26 cellular contexts compared by ENCODE assay signal in the genomic region with DNA sequence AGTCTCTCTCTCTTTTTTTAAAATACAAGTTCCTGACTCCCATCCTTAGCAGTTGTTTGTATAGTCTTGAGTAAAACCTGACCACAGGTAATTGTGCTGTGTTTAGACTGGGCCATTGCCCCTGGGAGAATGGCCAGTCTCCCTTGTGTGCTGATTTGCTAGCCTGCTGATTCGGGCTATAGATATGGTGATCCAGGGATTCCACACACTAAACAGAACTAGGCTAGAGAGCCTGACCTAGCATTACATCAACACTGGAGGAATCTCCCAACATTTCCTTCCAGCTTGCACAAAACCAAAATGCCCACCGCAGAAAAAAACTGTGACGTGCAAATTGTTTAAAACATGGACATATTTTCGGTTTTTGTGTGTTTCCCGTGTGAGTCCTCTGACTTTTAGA. TPM values are rescaled to one million over a fixed set of nuclear protein-coding genes. Genes with fewer than 3 reads are reported as not detected.
A peak's percentile ranks its signal among the peaks of the same experiment; 100 is the strongest.
DNase-seq lines count a peak whose midpoint lies in the region; ATAC-seq, FAIRE-seq and TF ChIP-seq lines count a peak whose summit lies in the region.
"Had no signal": no experiment of that assay in that cellular context is flagged by ENCODE, and none has a peak within 500 bp of the region (broad histone marks: within the 10 kb centered on the region; RNA-seq: fewer than 3 reads in every experiment).

No MANE protein-coding gene starts in this region.

- CTCF ChIA-PET in GM12878 (lab: Yijun Ruan, JAX), result interaction anchor here (0.6 kb wide), 1 partner anchor 354 kb away, joined by 3 read pairs; no protein-coding TSS in a partner anchor

- H3K79me2 ChIP-seq in GM12878 (ENCODE audit: control insufficient read depth, insufficient read depth, low read length), result peaks cover 16% of the 10 kb centered on the region

- no peak for TF ChIP-seq EP300 in GM12878 (IDR thresholded peaks at IDR 0.05; ENCODE audit: borderline replicate concordance in 1 of 2, control insufficient read depth in 1 of 2, low read depth in 2 of 2, low read length in 2 of 2)

- H3K4me3 ChIP-seq in right cardiac atrium (ENCODE audit: low read length) (peak overlapping the region; percentile 15), GM12878 (peak overlapping the region; percentile 10; the same call in 1 of the 2 replicates), iPS-20b (ENCODE audit: low read length) (peak overlapping the region; percentile 57), esophagus squamous epithelium (no peak overlapping the region)
- H3K4me3 ChIP-seq: A549, adrenal gland, BLaER1, lung, right atrium auricular region, suprapubic skin, vagina had no signal

- H3K36me3 ChIP-seq in GM12878 (ENCODE audit: control insufficient read depth in 2 of 2, insufficient read depth in 2 of 2, low read length in 1 of 2), result no peaks in the 10 kb centered on the region
- H3K36me3 ChIP-seq in iPS-20b (ENCODE audit: insufficient read depth, low read depth, low read length), result no peaks in the 10 kb centered on the region
- H3K36me3 ChIP-seq in esophagus squamous epithelium, result no peaks in the 10 kb centered on the region
- H3K36me3 ChIP-seq: adrenal gland, BLaER1, right atrium auricular region, suprapubic skin, vagina had no signal

- POLR2A ChIA-PET in GM12878 (lab: Charles Lee), result no interaction called here

- ATAC-seq in right cardiac atrium (no peak), left ventricle myocardium superior (no peak), GM12878 (no peak)
- no peak for ATAC-seq in stimulated activated effector memory CD8-positive, alpha-beta T cell treated with anti-CD3 and anti-CD28 coated beads, Interleukin-12 subunit alpha, Interleukin-12 subunit beta, amount 100 ng/mL, for 72 hours
- ATAC-seq: A549, PC-3 had no signal

- in situ Hi-C loops in GM12878 (cut with MboI), result loop anchor here (10.0 kb wide), 2 partner anchors 354 to 664 kb away; a partner anchor contains a TSS

- 48% methylated on average over 5 of the region's 5 CpGs for WGBS in right cardiac atrium
- 75% methylated on average over 5 of the region's 5 CpGs for WGBS in GM12878 (ENCODE audit: insufficient coverage, insufficient replicate concordance, low lambda C conversion rate, missing lambda C conversion rate)
- 75 to 85% methylated on average over 4 of the region's 5 CpGs for WGBS in esophagus squamous epithelium, 2 donors

- TF ChIP-seq POLR2A in GM12878 (IDR thresholded peaks at IDR 0.05; ENCODE audit: low read depth, low read length) (no peak), esophagus squamous epithelium (IDR thresholded peaks at IDR 0.05) (no peak)

- no peaks in the 10 kb centered on the region for H3K27me3 ChIP-seq in right cardiac atrium (ENCODE audit: control insufficient read depth, insufficient read depth)
- no peaks in the 10 kb centered on the region for H3K27me3 ChIP-seq in GM12878 (replicated peaks in 1 of 2; ENCODE audit: control insufficient read depth in 2 of 2, insufficient read depth in 2 of 2, low read length in 1 of 2)
- no peaks in the 10 kb centered on the region for H3K27me3 ChIP-seq in iPS-20b (ENCODE audit: insufficient read depth, low read length)
- H3K27me3 ChIP-seq in esophagus squamous epithelium, result no peaks in the 10 kb centered on the region
- H3K27me3 ChIP-seq: adrenal gland, right atrium auricular region, suprapubic skin, vagina had no signal

- peaks cover 46% of the 10 kb centered on the region for H3K4me1 Mint-ChIP-seq in stimulated activated effector memory CD8-positive, alpha-beta T cell treated with anti-CD3 and anti-CD28 coated beads, Interleukin-12 subunit alpha, Interleukin-12 subunit beta, amount 100 ng/mL, for 72 hours

- no peaks in the 10 kb centered on the region for H3K9me3 ChIP-seq in right cardiac atrium (ENCODE audit: control insufficient read depth, low read length)
- H3K9me3 ChIP-seq in GM12878 (replicated peaks; ENCODE audit: control insufficient read depth, insufficient read depth, low read length), result no peaks in the 10 kb centered on the region
- no peaks in the 10 kb centered on the region; the same call in 1 of the 2 replicates for H3K9me3 ChIP-seq in iPS-20b (ENCODE audit: insufficient read depth, low read depth, low read length)
- peaks cover 0 to 8% (median 0%) of the 10 kb centered on the region in 3 donors for H3K9me3 ChIP-seq in esophagus squamous epithelium
- H3K9me3 ChIP-seq: suprapubic skin had no signal

- RAD21 ChIA-PET in GM12878 (lab: Charles Lee; ENCODE audit: unreplicated experiment), result interaction anchor here (1.0 kb wide), 1 partner anchor 13 kb away, joined by 4 read pairs; no protein-coding TSS in a partner anchor

- H3K4me3 Mint-ChIP-seq in stimulated activated effector memory CD8-positive, alpha-beta T cell treated with anti-CD3 and anti-CD28 coated beads, Interleukin-12 subunit alpha, Interleukin-12 subunit beta, amount 100 ng/mL, for 72 hours, result peak overlapping the region; percentile 90

- H3K27ac ChIP-seq in right cardiac atrium (ENCODE audit: low read length) (no peak overlapping the region), GM12878 (ENCODE audit: control insufficient read depth, insufficient read depth) (no peak overlapping the region), iPS-20b (ENCODE audit: low read length) (peak overlapping the region; percentile 67), esophagus squamous epithelium (peak overlapping the region in 1 of 4 donors; percentile 48)
- H3K27ac ChIP-seq: A549, adrenal gland, BLaER1, right atrium auricular region, suprapubic skin, vagina had no signal

- TF ChIP-seq RAD21 in GM12878 (IDR thresholded peaks at IDR 0.05; ENCODE audit: insufficient read depth, low read depth, low read length), result no peak

- H3K36me3 Mint-ChIP-seq in stimulated activated effector memory CD8-positive, alpha-beta T cell treated with anti-CD3 and anti-CD28 coated beads, Interleukin-12 subunit alpha, Interleukin-12 subunit beta, amount 100 ng/mL, for 72 hours, result peaks cover 66% of the 10 kb centered on the region

- peaks cover 2% of the 10 kb centered on the region for H3K4me1 ChIP-seq in right cardiac atrium (ENCODE audit: control insufficient read depth, insufficient read depth, low read length)
- H3K4me1 ChIP-seq in GM12878 (ENCODE audit: control insufficient read depth, insufficient read depth, low read length), result no peaks in the 10 kb centered on the region
- peaks cover 22% of the 10 kb centered on the region; the same call in 1 of the 2 replicates for H3K4me1 ChIP-seq in iPS-20b (ENCODE audit: insufficient read depth, low read length)
- H3K4me1 ChIP-seq in esophagus squamous epithelium, result peaks cover 0 to 44% (median 0%) of the 10 kb centered on the region in 3 donors
- H3K4me1 ChIP-seq: A549, vagina had no signal

- no peak for DNase-seq in right cardiac atrium
- no peak for DNase-seq in left ventricle myocardium superior
- no peak for DNase-seq in GM12878 (ENCODE audit: low read depth, low spot score)
- DNase-seq in stimulated activated effector memory CD8-positive, alpha-beta T cell treated with anti-CD3 and anti-CD28 coated beads, Interleukin-12 subunit alpha, Interleukin-12 subunit beta, amount 100 ng/mL, for 72 hours (ENCODE audit: low spot score in 2 of 2), result no peak
- DNase-seq in GM19238 (ENCODE audit: insufficient read length, low spot score), result no peak
- no peak for DNase-seq in NCI-H187 treated with DMSO at 0.1 percent for 48 hours (lab: John Stamatoyannopoulos, UW)
- DNase-seq in esophagus squamous epithelium (lab: John Stamatoyannopoulos, UW), result no peak
- DNase-seq: activated CD8-positive, alpha-beta memory T cell treated with anti-CD3 and anti-CD28 coated beads, Interleukin-2, amount 50 U/mL, for 48 hours; activated gamma-delta T cell treated with Interleukin-2 at 50 U/mL for 16 hours; adrenal gland; Calu3; central memory CD4-positive, alpha-beta T cell; EL; NCI-H82; occipital lobe; PC-3; SHP77 treated with DMSO at 0.1 percent for 48 hours; stimulated activated CD4-positive, alpha-beta T cell treated with anti-CD3 and anti-CD28 coated beads, Interleukin-15, amount 100 ng/mL, for 24 hours; T-helper 1 cell had no signal

- H3K9ac ChIP-seq in GM12878 (ENCODE audit: control insufficient read depth, insufficient read depth, low read length), result no peak overlapping the region
- peak overlapping the region; percentile 77; the same call in 1 of the 2 replicates for H3K9ac ChIP-seq in iPS-20b (ENCODE audit: low read depth, low read length)
- H3K9ac ChIP-seq: BLaER1 had no signal

- H3K9me3 Mint-ChIP-seq in stimulated activated effector memory CD8-positive, alpha-beta T cell treated with anti-CD3 and anti-CD28 coated beads, Interleukin-12 subunit alpha, Interleukin-12 subunit beta, amount 100 ng/mL, for 72 hours, result no peaks in the 10 kb centered on the region

- no peaks in the 10 kb centered on the region for H4K20me1 ChIP-seq in GM12878 (ENCODE audit: control insufficient read depth, insufficient read depth)

- BruUV-seq in GM12878 (replicated peaks; lab: Mats Ljungman, UMichigan), result no TSS peak

- H2AFZ ChIP-seq in GM12878 (ENCODE audit: control insufficient read depth, low read depth, low read length), result no peak overlapping the region

- SMC1A ChIA-PET in GM12878 (lab: Charles Lee; ENCODE audit: uncharacterized antibody, unreplicated experiment), result interaction anchor here (0.7 kb wide), 1 partner anchor 949 kb away, joined by 3 read pairs; no protein-coding TSS in a partner anchor

- intact Hi-C loops in right cardiac atrium (cut with DNase I), result no loop called here
- intact Hi-C loops in left ventricle myocardium superior (cut with micrococcal nuclease), result no loop called here
- intact Hi-C loops in GM12878 (cut with micrococcal nuclease; ENCODE audit: unreplicated experiment), result loop anchor here (5.0 kb wide), 1 partner anchor 352 kb away; a partner anchor contains a TSS
- intact Hi-C loops in esophagus squamous epithelium (cut with DNase I), result no loop called here

- no peak for FAIRE-seq in GM12878 (lab: Jason Lieb, UNC)
- FAIRE-seq: A549 had no signal

- no peak for TF ChIP-seq CTCF in GM12878 (IDR thresholded peaks at IDR 0.05 in 2 of 3, conservative IDR thresholded peaks at IDR 0.05 in 1 of 3; ENCODE audit: control insufficient read depth in 2 of 3, extremely low read depth in 1 of 3, insufficient read depth in 1 of 3, low read depth in 3 of 3, low read length in 3 of 3)
- no peak for TF ChIP-seq CTCF in esophagus squamous epithelium (IDR thresholded peaks at IDR 0.05)

- H3K27ac Mint-ChIP-seq in stimulated activated effector memory CD8-positive, alpha-beta T cell treated with anti-CD3 and anti-CD28 coated beads, Interleukin-12 subunit alpha, Interleukin-12 subunit beta, amount 100 ng/mL, for 72 hours, result peak overlapping the region; percentile 52

- no peak overlapping the region for H3K4me2 ChIP-seq in GM12878 (ENCODE audit: control insufficient read depth, insufficient read depth)
- H3K4me2 ChIP-seq: A549, BLaER1 had no signal

RNA-seq across cellular contexts. Expression of a gene that starts 5.1 kb away (rescaled TPM):
- total RNA-seq in right cardiac atrium, result 10 to 100 TPM; 14.6 to 17.0 (median 16.3) TPM
- 12.8 TPM for polyA plus RNA-seq in right cardiac atrium
- total RNA-seq in left ventricle myocardium superior, result 16.8 TPM
- total RNA-seq in GM12878 (2013; cell fraction: nucleolus; rRNA removed), result 66.1 and 68.2 TPM in 2 replicates
- 10.8 and 12.0 TPM in 2 replicates for total RNA-seq in GM12878 (2014; rRNA removed)
- 11.9 and 13.1 TPM in 2 replicates for total RNA-seq in GM12878 (2014; rRNA removed; fragmentation: Illumina TruSeq; extraction: Trizol)
- total RNA-seq in GM12878 (2021), result 10.0 and 11.4 TPM in 2 replicates
- 5.5 TPM for polyA plus RNA-seq in GM12878 (2011; ENCODE audit: low read depth)
- 18.3 and 40.7 TPM in 2 replicates for polyA plus RNA-seq in GM12878 (2011; rRNA removed)
- 14.6 and 15.6 TPM in 2 replicates for polyA plus RNA-seq in GM12878 (2011; cell fraction: cytosol; rRNA removed)
- polyA plus RNA-seq in GM12878 (2011; cell fraction: nucleus; rRNA removed), result 12.0 and 15.1 TPM in 2 replicates
- 11.1 and 11.8 TPM in 2 replicates for polyA plus RNA-seq in GM12878 (2012)
- 10.5 and 13.7 TPM in 2 replicates for polyA plus RNA-seq in GM12878 (2014; fragmentation: Illumina TruSeq; extraction: Trizol)
- polyA plus RNA-seq in GM12878 (2014; fragmentation: Nextera tagmentation; extraction: Ambion mirVana), result 1 to 10 TPM; 7.0 to 7.8 TPM
- 8.6 and 10.6 TPM in 2 replicates for polyA plus RNA-seq in GM12878 (2014; rRNA removed)
- polyA plus RNA-seq in GM12878 (2016; fragmentation: Nextera tagmentation; extraction: Ambion mirVana), result 10 to 100 TPM; 13.0 to 13.9 TPM
- 23.3 and 30.9 TPM in 2 replicates for polyA minus RNA-seq in GM12878 (2011; rRNA and poly(A)+ RNA removed)
- 7.3 and 7.6 TPM in 2 replicates for polyA minus RNA-seq in GM12878 (2011; cell fraction: cytosol; rRNA and poly(A)+ RNA removed)
- 38.0 and 58.5 TPM in 2 replicates for polyA minus RNA-seq in GM12878 (2011; cell fraction: nucleus; rRNA and poly(A)+ RNA removed)
- total RNA-seq in esophagus squamous epithelium, result 10 to 100 TPM in 2 of 4 donors, 1 to 10 TPM in 2; 6.9 to 15.9 (median 11.8) TPM

Comparison
In these comparisons a context has a peak if more than half of its experiments do, and no peak if none do; other contexts are left out.
1. H3K4me3 ChIP-seq: peak in right cardiac atrium (single experiment), GM12878 (single experiment) and iPS-20b (single experiment); none in esophagus squamous epithelium (0 of 4).